Comparison of ENCODE assay signal across 8 cellular contexts in genomic region chr2:169823996-169824372, GRCh38. TPM values are rescaled to one million over a fixed set of nuclear protein-coding genes. Genes with fewer than 3 reads are reported as not detected.
DNase-seq lines count a peak whose midpoint lies in the region; ATAC-seq, FAIRE-seq and TF ChIP-seq lines count a peak whose summit lies in the region.

No MANE protein-coding gene starts in this region.

- TF ChIP-seq RAD21 in HepG2 (CRISPR knock-in tag; IDR thresholded peaks at IDR 0.05), result no peak

- peak overlapping the region; percentile 93 to 95 for H3K4me3 Mint-ChIP-seq in activated T-cell treated with anti-CD3 and anti-CD28 coated beads, Interleukin-2, amount 50 U/mL, for 72 hours
- peak overlapping the region; percentile 92 for H3K4me3 Mint-ChIP-seq in activated naive CD8-positive, alpha-beta T cell treated with anti-CD3 and anti-CD28 coated beads, Interleukin-2, amount 50 U/mL, for 24 hours

- TF ChIP-seq CTCF in HepG2 (CRISPR knock-in tag; IDR thresholded peaks at IDR 0.05), result no peak
- no peak for TF ChIP-seq CTCF in transverse colon (IDR thresholded peaks at IDR 0.05)

- H3K9me3 ChIP-seq in HepG2 (ENCODE audit: low read length) (no peaks in the 10 kb centered on the region), transverse colon (no peaks in the 10 kb centered on the region)

- ATAC-seq in activated T-cell treated with anti-CD3 and anti-CD28 coated beads, Interleukin-2, amount 50 U/mL, for 72 hours (replicated peaks in 1 of 2), result no peak
- no peak for ATAC-seq in activated naive CD8-positive, alpha-beta T cell treated with anti-CD3 and anti-CD28 coated beads, Interleukin-2, amount 50 U/mL, for 24 hours
- ATAC-seq in HepG2, result no peak; the same call in 2 of the 3 replicates

- H3K27ac Mint-ChIP-seq in activated T-cell treated with anti-CD3 and anti-CD28 coated beads, Interleukin-2, amount 50 U/mL, for 72 hours, result peak overlapping the region; percentile 92
- peak overlapping the region; percentile 86 for H3K27ac Mint-ChIP-seq in activated naive CD8-positive, alpha-beta T cell treated with anti-CD3 and anti-CD28 coated beads, Interleukin-2, amount 50 U/mL, for 24 hours

- no peak for DNase-seq in activated T-cell treated with anti-CD3 and anti-CD28 coated beads, Interleukin-2, amount 50 U/mL, for 72 hours
- no peak for DNase-seq in activated T-cell treated with anti-CD3 and anti-CD28 coated beads, Interleukin-2, amount 50 U/mL, for 48 hours
- DNase-seq in activated naive CD8-positive, alpha-beta T cell treated with anti-CD3 and anti-CD28 coated beads, Interleukin-2, amount 50 U/mL, for 24 hours, result no peak
- DNase-seq in HepG2 (ENCODE audit: low spot score) (no peak), transverse colon (no peak), A172 (ENCODE audit: low spot score) (no peak), NCI-H187 treated with DMSO at 0.1 percent for 48 hours (lab: John Stamatoyannopoulos, UW) (no peak), NOMO-1 treated with dmso at 0.1 percent for 144 hours (lab: John Stamatoyannopoulos, UW; ENCODE audit: unreplicated experiment) (no peak)

- H3K4me2 ChIP-seq in HepG2 (ENCODE audit: low read depth, low read length), result peak overlapping the region; percentile 94

- peaks cover 0 to 2% of the 10 kb centered on the region in 2 donors for H3K9me3 Mint-ChIP-seq in activated T-cell treated with anti-CD3 and anti-CD28 coated beads, Interleukin-2, amount 50 U/mL, for 72 hours
- no peaks in the 10 kb centered on the region for H3K9me3 Mint-ChIP-seq in activated naive CD8-positive, alpha-beta T cell treated with anti-CD3 and anti-CD28 coated beads, Interleukin-2, amount 50 U/mL, for 24 hours

- peak overlapping the region; percentile 88 for H3K9ac ChIP-seq in HepG2 (ENCODE audit: insufficient read depth, low read depth, low read length)

- CTCF ChIA-PET in HepG2 (lab: Yijun Ruan, JAX; ENCODE audit: low intra/inter-chr PET ratio, low total read pairs), result interaction anchor here (1.9 to 2.2 kb wide), 2 partner anchors 53 to 104 kb away, joined by 15 to 21 read pairs; no protein-coding TSS in a partner anchor

- H3K79me2 ChIP-seq in HepG2 (ENCODE audit: insufficient read depth, low read length), result peaks cover 45% of the 10 kb centered on the region

- WGBS in HepG2 (ENCODE audit: low lambda C conversion rate), result 9% methylated on average over 4 of the region's 4 CpGs
- WGBS in transverse colon (ENCODE audit: low coverage in 1 of 2), 2 donors, result 19% methylated on average over 4 of the region's 4 CpGs

- no peaks in the 10 kb centered on the region; a peak in 1 of 5 replicates for H3K27me3 ChIP-seq in HepG2 (ENCODE audit: control insufficient read depth in 1 of 2, insufficient read depth in 2 of 2, low read length in 2 of 2)
- H3K27me3 ChIP-seq in transverse colon, result no peaks in the 10 kb centered on the region

- H3K36me3 ChIP-seq in HepG2 (replicated peaks in 1 of 2; ENCODE audit: control insufficient read depth in 1 of 2, insufficient read depth in 2 of 2, low read length in 2 of 2), result peaks cover 3 to 16% of the 10 kb centered on the region in 2 experiments; a peak in 3 of 5 replicates
- H3K36me3 ChIP-seq in transverse colon, result no peaks in the 10 kb centered on the region

- H3K36me3 Mint-ChIP-seq in activated T-cell treated with anti-CD3 and anti-CD28 coated beads, Interleukin-2, amount 50 U/mL, for 72 hours (ENCODE audit: insufficient read depth in 2 of 2), result peaks cover 7 to 26% of the 10 kb centered on the region in 2 donors
- peaks cover 29% of the 10 kb centered on the region for H3K36me3 Mint-ChIP-seq in activated naive CD8-positive, alpha-beta T cell treated with anti-CD3 and anti-CD28 coated beads, Interleukin-2, amount 50 U/mL, for 24 hours (ENCODE audit: low read depth)

- H3K4me1 Mint-ChIP-seq in activated T-cell treated with anti-CD3 and anti-CD28 coated beads, Interleukin-2, amount 50 U/mL, for 72 hours (ENCODE audit: low read depth), result peaks cover 66% of the 10 kb centered on the region
- peaks cover 62% of the 10 kb centered on the region for H3K4me1 Mint-ChIP-seq in activated naive CD8-positive, alpha-beta T cell treated with anti-CD3 and anti-CD28 coated beads, Interleukin-2, amount 50 U/mL, for 24 hours

- H3K4me1 ChIP-seq in HepG2 (ENCODE audit: insufficient read depth, low read length) (peaks cover 52% of the 10 kb centered on the region), transverse colon (peaks cover 17 to 35% (median 25%) of the 10 kb centered on the region in 4 donors)

- TF ChIP-seq POLR2A in HepG2 (IDR thresholded peaks at IDR 0.05; ENCODE audit: insufficient read depth in 1 of 2, low read depth in 2 of 2, low read length in 2 of 2), result no peak
- no peak for TF ChIP-seq POLR2A in transverse colon (IDR thresholded peaks at IDR 0.05)

- TF ChIP-seq EP300 in HepG2 (IDR thresholded peaks at IDR 0.05; ENCODE audit: low read depth in 2 of 2, low read length in 2 of 2) (no peak), HepG2 (CRISPR knock-in tag; IDR thresholded peaks at IDR 0.05; ENCODE audit: borderline replicate concordance) (no peak), transverse colon (IDR thresholded peaks at IDR 0.05; ENCODE audit: low read depth) (no peak)

- intact Hi-C loops in HepG2 (cut with micrococcal nuclease; ENCODE audit: unreplicated experiment) (loop anchor here (2.0 kb wide), 1 partner anchor 105 kb away; no protein-coding TSS in a partner anchor), transverse colon (cut with DNase I; ENCODE audit: low total_unique reads) (loop anchor here (5.0 kb wide), 1 partner anchor 108 kb away; no protein-coding TSS in a partner anchor)

- H4K20me1 ChIP-seq in HepG2 (ENCODE audit: insufficient read depth, low read length), result peaks cover 12% of the 10 kb centered on the region

- H3K4me3 ChIP-seq in HepG2 (replicated peaks in 1 of 3; ENCODE audit: insufficient read depth in 1 of 3, low read depth in 2 of 3, low read length in 3 of 3), result peak overlapping the region; percentile 86 to 97 (median 88)
- peak overlapping the region; percentile 60 to 79 (median 72) for H3K4me3 ChIP-seq in transverse colon

- peak overlapping the region; percentile 69 for H3K27ac ChIP-seq in HepG2 (ENCODE audit: extremely low read length, insufficient read depth, low read length)
- peak overlapping the region; percentile 81 to 88 (median 84) for H3K27ac ChIP-seq in transverse colon

- POLR2A ChIA-PET in HepG2 (lab: Yijun Ruan, JAX), result interaction anchor here (1.6 kb wide), 2 partner anchors 11 to 25 kb away, joined by 7 to 9 read pairs; partner anchors contain the start of gene SSB

- BruUV-seq in HepG2 (replicated peaks; lab: Mats Ljungman, UMichigan), result TSS peak; percentile 74

- peak overlapping the region; percentile 73 for H2AFZ ChIP-seq in HepG2 (ENCODE audit: low read length)

- no peaks in the 10 kb centered on the region for H3K27me3 Mint-ChIP-seq in activated T-cell treated with anti-CD3 and anti-CD28 coated beads, Interleukin-2, amount 50 U/mL, for 72 hours (ENCODE audit: low read depth)
- no peaks in the 10 kb centered on the region for H3K27me3 Mint-ChIP-seq in activated naive CD8-positive, alpha-beta T cell treated with anti-CD3 and anti-CD28 coated beads, Interleukin-2, amount 50 U/mL, for 24 hours

- in situ Hi-C loops in HepG2 (cut with HindIII; ENCODE audit: extremely low pct_ligation_motif_present, low pct_unique_long_range_greater_than_20kb) (no loop called here), transverse colon (cut with MboI; ENCODE audit: low pct_ligation_motif_present in 1 of 4, low pct_unique_long_range_greater_than_20kb in 1 of 4, low sequenced_read_pairs in 3 of 4) (no loop called here)

- no peak for FAIRE-seq in HepG2 (lab: Jason Lieb, UNC)

RNA-seq across cellular contexts. Expression of gene METTL5, which starts 0.7 kb away (rescaled TPM):
- total RNA-seq in activated T-cell treated with anti-CD3 and anti-CD28 coated beads, Interleukin-2, amount 50 U/mL, for 72 hours, result 100 to 1,000 TPM in 1 of 2 donors, 10 to 100 TPM in 1; 84.0 to 110 TPM
- 95.1 and 129 TPM in 2 replicates for total RNA-seq in HepG2 (2016; rRNA removed; fragmentation: Illumina TruSeq; extraction: Trizol)
- 58.3 and 79.4 TPM in 2 replicates for total RNA-seq in HepG2 (2016; cell fraction: cytosol; rRNA removed; fragmentation: Illumina TruSeq; extraction: Trizol; ENCODE audit: low read depth)
- total RNA-seq in HepG2 (2016; cell fraction: insoluble cytoplasmic fraction; rRNA removed; fragmentation: Illumina TruSeq; extraction: Trizol), result 88.5 and 134 TPM in 2 replicates
- 60.2 and 79.2 TPM in 2 replicates for total RNA-seq in HepG2 (2016; cell fraction: membrane; rRNA removed; fragmentation: Illumina TruSeq; extraction: Trizol)
- total RNA-seq in HepG2 (2016; cell fraction: nucleus; rRNA removed; fragmentation: Illumina TruSeq; extraction: Trizol), result 42.4 and 44.9 TPM in 2 replicates
- polyA plus RNA-seq in HepG2 (2011; rRNA removed), result 39.4 and 50.7 TPM in 2 replicates
- 31.7 and 48.5 TPM in 2 replicates for polyA plus RNA-seq in HepG2 (2011; cell fraction: cytosol; rRNA removed)
- 10.9 and 13.8 TPM in 2 replicates for polyA plus RNA-seq in HepG2 (2011; cell fraction: nucleus; rRNA removed)
- polyA plus RNA-seq in HepG2 (2012), result 75.0 and 115 TPM in 2 replicates
- polyA plus RNA-seq in HepG2 (2016; cell fraction: cytosol; fragmentation: Illumina TruSeq; extraction: Trizol; ENCODE audit: low read depth), result 75.1 and 103 TPM in 2 replicates
- 159 and 167 TPM in 2 replicates for polyA plus RNA-seq in HepG2 (2016; cell fraction: insoluble cytoplasmic fraction; fragmentation: Illumina TruSeq; extraction: Trizol; ENCODE audit: low read depth)
- polyA plus RNA-seq in HepG2 (2016; cell fraction: membrane; fragmentation: Illumina TruSeq; extraction: Trizol; ENCODE audit: low read depth), result 67.4 and 91.3 TPM in 2 replicates
- 77.1 and 79.7 TPM in 2 replicates for polyA plus RNA-seq in HepG2 (2016; cell fraction: nucleus; fragmentation: Illumina TruSeq; extraction: Trizol; ENCODE audit: insufficient read depth, low read depth)
- 6.9 and 9.0 TPM in 2 replicates for polyA minus RNA-seq in HepG2 (2011; rRNA and poly(A)+ RNA removed; ENCODE audit: low replicate concordance)
- polyA minus RNA-seq in HepG2 (2011; cell fraction: cytosol; rRNA and poly(A)+ RNA removed), result 17.9 and 19.6 TPM in 2 replicates
- polyA minus RNA-seq in HepG2 (2011; cell fraction: nucleus; rRNA and poly(A)+ RNA removed), result 19.9 and 21.2 TPM in 2 replicates
- 10 to 100 TPM in 3 of 4 donors, not detected in 1; 10.5 to 35.7 (median 34.1) TPM for total RNA-seq in transverse colon
- 141 and 192 TPM in 2 replicates for total RNA-seq in A172 (2014; rRNA removed; shearing (Covaris generic))

RNA-seq across cellular contexts. Expression of gene UBR3, which starts 3.3 kb away (rescaled TPM):
- total RNA-seq in activated T-cell treated with anti-CD3 and anti-CD28 coated beads, Interleukin-2, amount 50 U/mL, for 72 hours, result 10 to 100 TPM; 21.0 to 23.6 TPM
- total RNA-seq in HepG2 (2016; rRNA removed; fragmentation: Illumina TruSeq; extraction: Trizol), result 28.0 and 31.6 TPM in 2 replicates
- 9.8 and 9.9 TPM in 2 replicates for total RNA-seq in HepG2 (2016; cell fraction: cytosol; rRNA removed; fragmentation: Illumina TruSeq; extraction: Trizol; ENCODE audit: low read depth)
- 28.5 TPM in 2 replicates for total RNA-seq in HepG2 (2016; cell fraction: insoluble cytoplasmic fraction; rRNA removed; fragmentation: Illumina TruSeq; extraction: Trizol)
- total RNA-seq in HepG2 (2016; cell fraction: membrane; rRNA removed; fragmentation: Illumina TruSeq; extraction: Trizol), result 9.7 and 13.2 TPM in 2 replicates
- total RNA-seq in HepG2 (2016; cell fraction: nucleus; rRNA removed; fragmentation: Illumina TruSeq; extraction: Trizol), result 87.9 TPM in 2 replicates
- 12.7 and 15.1 TPM in 2 replicates for polyA plus RNA-seq in HepG2 (2011; rRNA removed)
- 5.8 and 8.8 TPM in 2 replicates for polyA plus RNA-seq in HepG2 (2011; cell fraction: cytosol; rRNA removed)
- polyA plus RNA-seq in HepG2 (2011; cell fraction: nucleus; rRNA removed), result 11.8 and 14.4 TPM in 2 replicates
- 15.7 and 21.2 TPM in 2 replicates for polyA plus RNA-seq in HepG2 (2012)
- 0.95 and 1.1 TPM in 2 replicates for polyA plus RNA-seq in HepG2 (2016; cell fraction: cytosol; fragmentation: Illumina TruSeq; extraction: Trizol; ENCODE audit: low read depth)
- 23.3 and 26.2 TPM in 2 replicates for polyA plus RNA-seq in HepG2 (2016; cell fraction: insoluble cytoplasmic fraction; fragmentation: Illumina TruSeq; extraction: Trizol; ENCODE audit: low read depth)
- 2.1 and 2.9 TPM in 2 replicates for polyA plus RNA-seq in HepG2 (2016; cell fraction: membrane; fragmentation: Illumina TruSeq; extraction: Trizol; ENCODE audit: low read depth)
- polyA plus RNA-seq in HepG2 (2016; cell fraction: nucleus; fragmentation: Illumina TruSeq; extraction: Trizol; ENCODE audit: insufficient read depth, low read depth), result 42.6 and 46.5 TPM in 2 replicates
- 15.2 and 23.6 TPM in 2 replicates for polyA minus RNA-seq in HepG2 (2011; rRNA and poly(A)+ RNA removed; ENCODE audit: low replicate concordance)
- polyA minus RNA-seq in HepG2 (2011; cell fraction: cytosol; rRNA and poly(A)+ RNA removed), result 30.8 and 37.0 TPM in 2 replicates
- 166 and 176 TPM in 2 replicates for polyA minus RNA-seq in HepG2 (2011; cell fraction: nucleus; rRNA and poly(A)+ RNA removed)
- 10 to 100 TPM; 45.2 to 79.0 (median 74.1) TPM for total RNA-seq in transverse colon
- 19.9 and 21.0 TPM in 2 replicates for total RNA-seq in A172 (2014; rRNA removed; shearing (Covaris generic))

RNA-seq across cellular contexts. Expression of gene SSB, which starts 25.3 kb away (rescaled TPM):
- 10 to 100 TPM; 65.9 to 75.0 TPM for total RNA-seq in activated T-cell treated with anti-CD3 and anti-CD28 coated beads, Interleukin-2, amount 50 U/mL, for 72 hours
- total RNA-seq in HepG2 (2016; rRNA removed; fragmentation: Illumina TruSeq; extraction: Trizol) (208 and 344 TPM in 2 replicates), transverse colon (10 to 100 TPM; 28.3 to 55.3 (median 30.3) TPM)
- 22.0 and 26.1 TPM in 2 replicates for total RNA-seq in HepG2 (2016; cell fraction: cytosol; rRNA removed; fragmentation: Illumina TruSeq; extraction: Trizol; ENCODE audit: low read depth)
- 224 and 344 TPM in 2 replicates for total RNA-seq in HepG2 (2016; cell fraction: insoluble cytoplasmic fraction; rRNA removed; fragmentation: Illumina TruSeq; extraction: Trizol)
- total RNA-seq in HepG2 (2016; cell fraction: membrane; rRNA removed; fragmentation: Illumina TruSeq; extraction: Trizol), result 39.4 and 51.5 TPM in 2 replicates
- total RNA-seq in HepG2 (2016; cell fraction: nucleus; rRNA removed; fragmentation: Illumina TruSeq; extraction: Trizol), result 156 and 161 TPM in 2 replicates
- 77.0 and 109 TPM in 2 replicates for polyA plus RNA-seq in HepG2 (2011; rRNA removed)
- 38.7 and 50.8 TPM in 2 replicates for polyA plus RNA-seq in HepG2 (2011; cell fraction: cytosol; rRNA removed)
- 66.2 and 105 TPM in 2 replicates for polyA plus RNA-seq in HepG2 (2011; cell fraction: nucleus; rRNA removed)
- 157 and 209 TPM in 2 replicates for polyA plus RNA-seq in HepG2 (2012)
- 19.2 and 19.3 TPM in 2 replicates for polyA plus RNA-seq in HepG2 (2016; cell fraction: cytosol; fragmentation: Illumina TruSeq; extraction: Trizol; ENCODE audit: low read depth)
- polyA plus RNA-seq in HepG2 (2016; cell fraction: insoluble cytoplasmic fraction; fragmentation: Illumina TruSeq; extraction: Trizol; ENCODE audit: low read depth), result 441 and 470 TPM in 2 replicates
- 30.3 and 34.1 TPM in 2 replicates for polyA plus RNA-seq in HepG2 (2016; cell fraction: membrane; fragmentation: Illumina TruSeq; extraction: Trizol; ENCODE audit: low read depth)
- polyA plus RNA-seq in HepG2 (2016; cell fraction: nucleus; fragmentation: Illumina TruSeq; extraction: Trizol; ENCODE audit: insufficient read depth, low read depth), result 324 and 340 TPM in 2 replicates
- 7.8 and 10.0 TPM in 2 replicates for polyA minus RNA-seq in HepG2 (2011; rRNA and poly(A)+ RNA removed; ENCODE audit: low replicate concordance)
- polyA minus RNA-seq in HepG2 (2011; cell fraction: cytosol; rRNA and poly(A)+ RNA removed), result 30.6 and 40.2 TPM in 2 replicates
- polyA minus RNA-seq in HepG2 (2011; cell fraction: nucleus; rRNA and poly(A)+ RNA removed), result 102 and 107 TPM in 2 replicates
- 212 and 287 TPM in 2 replicates for total RNA-seq in A172 (2014; rRNA removed; shearing (Covaris generic))
